In the genomic region with DNA sequence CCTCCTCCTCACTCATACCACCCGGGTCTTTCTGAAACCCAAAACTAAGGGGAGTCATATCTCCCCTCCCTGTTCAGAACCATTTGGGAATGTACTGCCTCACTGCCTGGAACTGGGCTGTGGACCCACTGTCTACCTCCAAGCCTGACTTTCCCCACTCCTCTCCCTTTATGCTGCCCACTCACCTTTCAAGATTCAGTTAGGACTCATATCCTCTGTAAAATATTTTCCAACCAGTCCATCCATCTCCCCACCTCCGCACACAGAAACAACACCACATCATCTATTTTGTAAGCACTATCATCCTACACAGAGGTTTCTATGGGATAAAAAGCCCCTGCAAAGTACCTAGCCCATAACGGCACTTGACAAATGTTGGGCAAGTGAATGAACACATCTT, we compare ENCODE assay signal across 1 cellular context.
TF ChIP-seq lines count a peak whose summit lies in the region.

No MANE protein-coding gene starts in this region.

TF ChIP-seq in IMR-90, 13 proteins besides CTCF, POLR2A, EP300 and RAD21 (continued from another document):
- TF ChIP-seq MAZ (IDR thresholded peaks at IDR 0.05; ENCODE audit: borderline replicate concordance, low read depth, low read length) (no peak), MAFK (IDR thresholded peaks at IDR 0.05; ENCODE audit: low read depth, low read length) (no peak), RFX5 (IDR thresholded peaks at IDR 0.05; ENCODE audit: low read depth, low read length) (no peak)
- TF ChIP-seq, protein P1, sequence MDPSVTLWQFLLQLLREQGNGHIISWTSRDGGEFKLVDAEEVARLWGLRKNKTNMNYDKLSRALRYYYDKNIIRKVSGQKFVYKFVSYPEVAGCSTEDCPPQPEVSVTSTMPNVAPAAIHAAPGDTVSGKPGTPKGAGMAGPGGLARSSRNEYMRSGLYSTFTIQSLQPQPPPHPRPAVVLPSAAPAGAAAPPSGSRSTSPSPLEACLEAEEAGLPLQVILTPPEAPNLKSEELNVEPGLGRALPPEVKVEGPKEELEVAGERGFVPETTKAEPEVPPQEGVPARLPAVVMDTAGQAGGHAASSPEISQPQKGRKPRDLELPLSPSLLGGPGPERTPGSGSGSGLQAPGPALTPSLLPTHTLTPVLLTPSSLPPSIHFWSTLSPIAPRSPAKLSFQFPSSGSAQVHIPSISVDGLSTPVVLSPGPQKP (IDR thresholded peaks at IDR 0.05; ENCODE audit: borderline replicate concordance, low read depth, low read length) = no peak
